ENCODE assay signal across 25 cellular contexts in the genomic region with DNA sequence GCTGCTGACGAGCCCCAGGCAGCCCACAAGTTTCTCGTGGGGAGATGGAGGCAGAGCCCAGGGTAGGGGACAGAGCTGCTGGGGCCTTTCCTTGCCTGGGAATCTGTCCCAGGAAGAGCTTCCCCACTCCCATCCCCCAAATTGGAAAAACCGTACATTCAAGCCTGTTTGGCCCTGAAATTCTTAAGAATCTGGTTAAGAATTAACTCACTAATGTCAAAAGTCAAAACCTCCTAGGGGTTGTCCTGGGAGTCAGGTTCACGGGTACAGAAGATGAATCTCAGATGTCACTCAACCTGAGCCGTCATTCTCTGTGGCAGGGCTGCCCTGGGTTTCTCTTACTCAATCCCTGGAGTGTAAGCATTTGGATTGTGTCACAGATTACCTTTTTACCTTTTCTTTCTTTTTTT. TPM values are rescaled to one million over a fixed set of nuclear protein-coding genes. Genes with fewer than 3 reads are reported as not detected.
DNase-seq lines count a peak whose midpoint lies in the region; ATAC-seq, FAIRE-seq and TF ChIP-seq lines count a peak whose summit lies in the region.
"Had no signal": no experiment of that assay in that cellular context is flagged by ENCODE, and none has a peak within 500 bp of the region (broad histone marks: within the 10 kb centered on the region; RNA-seq: fewer than 3 reads in every experiment).

No MANE protein-coding gene starts in this region.

- H2AFZ ChIP-seq in HCT116 (ENCODE audit: low read depth, low read length, poor library complexity, severe bottlenecking) (no peak overlapping the region), Karpas-422 (ENCODE audit: low read length) (no peak overlapping the region), trophoblast cell (ENCODE audit: insufficient read depth, low read length, poor library complexity) (no peak overlapping the region), MM.1S (ENCODE audit: low read length) (no peak overlapping the region)
- H2AFZ ChIP-seq: GM23248, PC-9 had no signal

- H4K20me1 ChIP-seq in HCT116 (ENCODE audit: insufficient read depth) (no peaks in the 10 kb centered on the region), Karpas-422 (ENCODE audit: insufficient read depth, low read depth, low read length) (no peaks in the 10 kb centered on the region), MM.1S (ENCODE audit: insufficient read depth, low read length) (no peaks in the 10 kb centered on the region)

- TF ChIP-seq POLR2A in HCT116 (IDR thresholded peaks at IDR 0.05; ENCODE audit: borderline replicate concordance, extremely low read depth, insufficient read depth, insufficient read length) (no peak), ovary (IDR thresholded peaks at IDR 0.05) (no peak)

- CTCF ChIA-PET in HCT116 (lab: Charles Lee) = no interaction called here

- H2AK5ac ChIP-seq in trophoblast cell (ENCODE audit: low read length) = no peak overlapping the region

- H4K91ac ChIP-seq in trophoblast cell (ENCODE audit: low read depth, low read length) = no peak overlapping the region

- H3K4me2 ChIP-seq in HCT116 (ENCODE audit: low read length) (no peak overlapping the region), Karpas-422 (ENCODE audit: low read depth, low read length, poor library complexity, severe bottlenecking) (no peak overlapping the region), trophoblast cell (ENCODE audit: low read length) (no peak overlapping the region), MM.1S (ENCODE audit: low read depth, low read length) (no peak overlapping the region)
- H3K4me2 ChIP-seq: KMS-11, PC-9 had no signal

- DNase-seq in HCT116 (ENCODE audit: low read depth, low spot score) (no peak), Karpas-422 (no peak), kidney (no peak), trophoblast cell (peak; percentile 41 to 43), ovary (no peak), MM.1S (no peak)
- DNase-seq: C1 segment of cervical spinal cord; CD4-positive, alpha-beta memory T cell; COR-L47; DND-41; GM23248; H7; NCI-H1092; NCI-H1417 treated with DMSO at 0.1 percent for 48 hours; NCI-H1694 treated with DMSO at 0.1 percent for 48 hours; NCI-H2081; NCI-H2227 treated with DMSO at 0.1 percent for 48 hours; NCI-H526 treated with DMSO at 0.1 percent for 48 hours; PC-9; Right ventricle myocardium superior had no signal

- no peaks in the 10 kb centered on the region for H3K27me3 ChIP-seq in HCT116 (ENCODE audit: insufficient read depth, low read length)
- no peaks in the 10 kb centered on the region for H3K27me3 ChIP-seq in Karpas-422 (ENCODE audit: low read length)
- H3K27me3 ChIP-seq in trophoblast cell (ENCODE audit: insufficient read depth, low read length) = no peaks in the 10 kb centered on the region
- H3K27me3 ChIP-seq in ovary = no peaks in the 10 kb centered on the region
- H3K27me3 ChIP-seq in MM.1S (replicated peaks; ENCODE audit: insufficient read depth, low read length) = no peaks in the 10 kb centered on the region
- H3K27me3 ChIP-seq: SJSA1 had no signal

- no peak overlapping the region for H3K23ac ChIP-seq in trophoblast cell (ENCODE audit: low read length)

- RAD21 ChIA-PET in HCT116 (lab: Charles Lee; ENCODE audit: low non-redundant PET in 1 of 2, low total read pairs in 2 of 2, uncharacterized antibody in 2 of 2, unreplicated experiment in 2 of 2) = interaction anchor here in 1 of 2 experiments (0.7 kb wide), 1 partner anchor 34 kb away, joined by 3 read pairs; no protein-coding TSS in a partner anchor

- no peak for ATAC-seq in HCT116
- ATAC-seq in GM19035 (IDR thresholded peaks at IDR 0.05; ENCODE audit: unreplicated experiment) = no peak

- H3K9me2 ChIP-seq in HCT116 (ENCODE audit: insufficient read depth) (no peaks in the 10 kb centered on the region), Karpas-422 (replicated peaks; ENCODE audit: insufficient read depth, low read length) (no peaks in the 10 kb centered on the region), MM.1S (replicated peaks; ENCODE audit: insufficient read depth, low read length) (no peaks in the 10 kb centered on the region)

- H3K14ac ChIP-seq in trophoblast cell (ENCODE audit: low read length) = no peak overlapping the region

- TSS peak; percentile 28 for BruUV-seq in HCT116 (replicated peaks; lab: Mats Ljungman, UMichigan)

- FAIRE-seq in kidney (lab: Jason Lieb, UNC) = no peak
- FAIRE-seq: HTR-8/SVneo had no signal

- no peak overlapping the region for H3K18ac ChIP-seq in trophoblast cell (ENCODE audit: low read length)

- no peak overlapping the region for H3K4me3 ChIP-seq in HCT116 (replicated peaks in 1 of 2; ENCODE audit: low read depth in 1 of 2, low read length in 2 of 2)
- H3K4me3 ChIP-seq in Karpas-422 (ENCODE audit: low read length) = no peak overlapping the region
- H3K4me3 ChIP-seq in kidney (ENCODE audit: low read length in 2 of 2) = no peak overlapping the region
- no peak overlapping the region for H3K4me3 ChIP-seq in trophoblast cell (ENCODE audit: low read depth, low read length)
- no peak overlapping the region for H3K4me3 ChIP-seq in ovary
- H3K4me3 ChIP-seq in MM.1S (ENCODE audit: low read length) = no peak overlapping the region
- H3K4me3 ChIP-seq: GM23248, PC-9, SJSA1 had no signal

- no peak overlapping the region for H2BK5ac ChIP-seq in trophoblast cell (ENCODE audit: low read depth, low read length, poor library complexity)

- intact Hi-C loops in HCT116 (cut with micrococcal nuclease) (no loop called here), kidney (cut with DNase I) (no loop called here), ovary (cut with DNase I) (loop anchor here in 2 of 4 donors (5.0 kb wide), 2 partner anchors 74 to 79 kb away; no protein-coding TSS in a partner anchor)

- H3K36me3 ChIP-seq in HCT116 (ENCODE audit: control insufficient read depth in 1 of 2, insufficient read depth in 2 of 2, low read length in 2 of 2) = peaks cover 0 to 6% of the 10 kb centered on the region in 2 experiments; a peak in 2 of 4 replicates
- H3K36me3 ChIP-seq in Karpas-422 (ENCODE audit: insufficient read depth, low read length) = no peaks in the 10 kb centered on the region
- H3K36me3 ChIP-seq in kidney (ENCODE audit: control insufficient read depth in 1 of 2, insufficient read depth in 2 of 2, low read length in 2 of 2) = peaks cover 0 to 5% of the 10 kb centered on the region in 2 donors
- peaks cover 8 to 14% of the 10 kb centered on the region in 2 experiments for H3K36me3 ChIP-seq in trophoblast cell (ENCODE audit: control insufficient read depth in 1 of 2, insufficient read depth in 2 of 2, low read length in 2 of 2)
- no peaks in the 10 kb centered on the region for H3K36me3 ChIP-seq in ovary
- no peaks in the 10 kb centered on the region for H3K36me3 ChIP-seq in MM.1S (replicated peaks; ENCODE audit: insufficient read depth, low read length)
- H3K36me3 ChIP-seq: SJSA1 had no signal

- POLR2A ChIA-PET in HCT116 (lab: Charles Lee) = no interaction called here

- no peak overlapping the region for H2BK120ac ChIP-seq in trophoblast cell (ENCODE audit: insufficient read depth, low read length, poor library complexity)

- no peak for TF ChIP-seq CTCF in HCT116 (IDR thresholded peaks at IDR 0.05 in 2 of 3, conservative IDR thresholded peaks at IDR 0.05 in 1 of 3; ENCODE audit: borderline replicate concordance in 1 of 3, insufficient read depth in 1 of 3, low read depth in 2 of 3, low read length in 2 of 3)
- no peak for TF ChIP-seq CTCF in kidney (IDR thresholded peaks at IDR 0.05; ENCODE audit: borderline replicate concordance, extremely low read depth, insufficient read depth)
- TF ChIP-seq CTCF in ovary (IDR thresholded peaks at IDR 0.05) = no peak
- TF ChIP-seq CTCF in MM.1S (IDR thresholded peaks at IDR 0.05; ENCODE audit: low read length) = no peak

- H3K4ac ChIP-seq in trophoblast cell (ENCODE audit: low read depth, low read length) = no peak overlapping the region

- no peak overlapping the region for H2BK12ac ChIP-seq in trophoblast cell (ENCODE audit: low read length)

- TF ChIP-seq EP300 in ovary (IDR thresholded peaks at IDR 0.05) = no peak

- WGBS in trophoblast cell (ENCODE audit: extremely low coverage, insufficient coverage, insufficient read length) = no CpG with 5 or more reads among the region's 5 CpGs
- 83 to 92% (median 83%) methylated on average over 5 of the region's 5 CpGs for WGBS in ovary, 3 donors

- H3K9ac ChIP-seq in HCT116 (ENCODE audit: low read length) = no peak overlapping the region
- H3K9ac ChIP-seq in Karpas-422 (ENCODE audit: low read length) = peak overlapping the region; percentile 48; the same call in 1 of the 2 replicates
- no peak overlapping the region for H3K9ac ChIP-seq in kidney (ENCODE audit: low read length in 2 of 2)
- no peak overlapping the region for H3K9ac ChIP-seq in trophoblast cell (ENCODE audit: low read length)
- no peak overlapping the region for H3K9ac ChIP-seq in MM.1S (ENCODE audit: low read length)
- H3K9ac ChIP-seq: GM23248, KMS-11 had no signal

- no peak overlapping the region for H3K27ac ChIP-seq in HCT116 (ENCODE audit: low read depth, low read length)
- H3K27ac ChIP-seq in Karpas-422 (ENCODE audit: low read length) = peak overlapping the region; percentile 96; the same call in 1 of the 2 replicates
- peak overlapping the region; percentile 5 to 10 for H3K27ac ChIP-seq in kidney (ENCODE audit: low read depth in 2 of 2, low read length in 2 of 2)
- no peak overlapping the region for H3K27ac ChIP-seq in trophoblast cell (ENCODE audit: low read depth, low read length)
- no peak overlapping the region for H3K27ac ChIP-seq in ovary
- no peak overlapping the region for H3K27ac ChIP-seq in MM.1S (ENCODE audit: low read length)
- H3K27ac ChIP-seq: GM23248, KMS-11, PC-9, SJSA1 had no signal

- no peaks in the 10 kb centered on the region for H3K9me3 ChIP-seq in HCT116 (ENCODE audit: control insufficient read depth in 1 of 2, insufficient read depth in 1 of 2, low read depth in 1 of 2, low read length in 2 of 2)
- H3K9me3 ChIP-seq in Karpas-422 (ENCODE audit: low read length) = no peaks in the 10 kb centered on the region
- H3K9me3 ChIP-seq in kidney (ENCODE audit: control insufficient read depth in 1 of 2, low read length in 2 of 2) = no peaks in the 10 kb centered on the region
- peaks cover 4% of the 10 kb centered on the region for H3K9me3 ChIP-seq in trophoblast cell (ENCODE audit: insufficient read depth, low read depth, low read length)
- H3K9me3 ChIP-seq in ovary = no peaks in the 10 kb centered on the region
- H3K9me3 ChIP-seq in MM.1S (replicated peaks; ENCODE audit: insufficient read depth, low read length) = no peaks in the 10 kb centered on the region
- H3K9me3 ChIP-seq: SJSA1 had no signal

- TF ChIP-seq RAD21 in HCT116 (IDR thresholded peaks at IDR 0.05; ENCODE audit: low read depth) = no peak

- no peaks in the 10 kb centered on the region for H3F3A ChIP-seq in MM.1S (ENCODE audit: insufficient read depth, low read length)

- H3K79me2 ChIP-seq in HCT116 (ENCODE audit: insufficient read depth, low read length) (no peaks in the 10 kb centered on the region), Karpas-422 (ENCODE audit: low read length) (no peaks in the 10 kb centered on the region), trophoblast cell (ENCODE audit: control insufficient read depth, insufficient read depth, low read length, poor library complexity) (peaks cover 2% of the 10 kb centered on the region), MM.1S (ENCODE audit: low read length) (no peaks in the 10 kb centered on the region)

- H4K8ac ChIP-seq in trophoblast cell (ENCODE audit: low read depth, low read length) = no peak overlapping the region

- H3K79me1 ChIP-seq in trophoblast cell (ENCODE audit: low read length) = peaks cover 7% of the 10 kb centered on the region

- H4K12ac ChIP-seq in trophoblast cell (ENCODE audit: low read depth, low read length) = no peak overlapping the region

- no peaks in the 10 kb centered on the region; a peak in 2 of 4 replicates for H3K4me1 ChIP-seq in HCT116 (ENCODE audit: control insufficient read depth in 1 of 2, insufficient read depth in 2 of 2, low read length in 2 of 2)
- peaks cover 70% of the 10 kb centered on the region for H3K4me1 ChIP-seq in Karpas-422 (ENCODE audit: low read length)
- peaks cover 20 to 29% of the 10 kb centered on the region in 2 donors for H3K4me1 ChIP-seq in kidney (ENCODE audit: control insufficient read depth in 1 of 2, insufficient read depth in 1 of 2, low read depth in 1 of 2, low read length in 2 of 2)
- peaks cover 16 to 19% of the 10 kb centered on the region in 2 experiments for H3K4me1 ChIP-seq in trophoblast cell (ENCODE audit: control insufficient read depth in 1 of 2, insufficient read depth in 2 of 2, low read length in 2 of 2)
- H3K4me1 ChIP-seq in ovary (ENCODE audit: insufficient read depth) = no peaks in the 10 kb centered on the region
- no peaks in the 10 kb centered on the region for H3K4me1 ChIP-seq in MM.1S (ENCODE audit: low read length)
- H3K4me1 ChIP-seq: SJSA1 had no signal

RNA-seq across cellular contexts. Expression of gene C1orf115, which starts 8.4 kb away (rescaled TPM):
- total RNA-seq in HCT116 (2021; ENCODE audit: unreplicated experiment) = 16.8 TPM
- polyA plus RNA-seq in HCT116 (2012) = 13.1 and 15.0 TPM in 2 replicates
- 0.11 TPM in 1 of 2 replicates, not detected in the other for total RNA-seq in Karpas-422 (2014; rRNA removed; shearing (Covaris generic); ENCODE audit: low replicate concordance)
- 29.0 TPM for total RNA-seq in kidney
- 53.8 TPM for polyA plus RNA-seq in kidney (ENCODE audit: insufficient read depth, low read depth, low replicate concordance)
- polyA plus RNA-seq in trophoblast cell (2013) = 37.0 and 40.6 TPM in 2 replicates
- 10 to 100 TPM; 10.0 to 19.8 (median 13.2) TPM for total RNA-seq in ovary
- 10 to 100 TPM; 20.3 to 23.8 TPM for polyA plus RNA-seq in ovary

RNA-seq across cellular contexts. Expression of gene MTARC2, which starts 49.5 kb away (rescaled TPM):
- total RNA-seq in HCT116 (2021; ENCODE audit: unreplicated experiment) (16.6 TPM), kidney (28.6 TPM), ovary (10 to 100 TPM; 12.8 to 26.9 (median 23.6) TPM)
- 10.3 and 12.9 TPM in 2 replicates for polyA plus RNA-seq in HCT116 (2012)
- 0.48 TPM in 1 of 2 replicates, not detected in the other for total RNA-seq in Karpas-422 (2014; rRNA removed; shearing (Covaris generic); ENCODE audit: low replicate concordance)
- polyA plus RNA-seq in kidney (ENCODE audit: insufficient read depth, low read depth, low replicate concordance) (95.2 TPM), ovary (10 to 100 TPM; 17.4 to 80.2 TPM)
- polyA plus RNA-seq in trophoblast cell (2013) = 5.5 and 5.6 TPM in 2 replicates
- total RNA-seq: A673; CD4-positive, alpha-beta memory T cell had no signal

Comparison
In these comparisons a context has a peak if more than half of its experiments do, and no peak if none do; other contexts are left out.
1. DNase-seq: peak in trophoblast cell (2 of 2); none in HCT116 (single experiment), Karpas-422 (single experiment), kidney (single experiment), ovary (0 of 5) and MM.1S (single experiment).
2. H3K27ac ChIP-seq: peak in Karpas-422 (single experiment) and kidney (2 of 2); none in HCT116 (single experiment), trophoblast cell (single experiment), ovary (0 of 2) and MM.1S (single experiment).